In the genomic region with DNA sequence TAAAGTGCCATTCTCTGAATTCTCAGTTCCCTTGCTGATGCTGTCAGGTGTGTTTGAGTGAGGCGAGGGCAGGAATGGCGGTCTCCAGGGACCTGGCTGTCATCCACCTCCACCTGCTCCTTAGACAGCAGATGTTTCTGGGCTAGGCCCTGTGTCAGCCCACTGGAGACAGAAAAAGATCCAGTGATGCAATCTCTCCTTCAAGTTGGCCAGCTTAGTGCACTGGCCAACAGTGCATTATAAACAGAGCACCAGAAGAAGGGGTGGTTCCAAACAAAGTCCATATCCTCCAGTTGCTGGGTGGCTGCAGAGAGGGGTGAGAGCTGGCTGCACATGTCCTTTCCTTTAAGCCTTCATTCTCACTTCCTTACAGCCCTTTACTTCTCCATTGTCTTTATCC, we compare ENCODE assay signal across 13 cellular contexts. TPM values are rescaled to one million over a fixed set of nuclear protein-coding genes. Genes with fewer than 3 reads are reported as not detected.
A peak's percentile ranks its signal among the peaks of the same experiment; 100 is the strongest.
DNase-seq lines count a peak whose midpoint lies in the region; ATAC-seq and TF ChIP-seq lines count a peak whose summit lies in the region.
"Had no signal": no experiment of that assay in that cellular context is flagged by ENCODE, and none has a peak within 500 bp of the region (broad histone marks: within the 10 kb centered on the region; RNA-seq: fewer than 3 reads in every experiment).

No MANE protein-coding gene starts in this region.

- H3K36me3 ChIP-seq in transverse colon, result peaks cover 0 to 19% (median 8%) of the 10 kb centered on the region in 4 donors

- H3K9me3 Mint-ChIP-seq in activated naive CD4-positive, alpha-beta T cell treated with anti-CD3 and anti-CD28 coated beads, Interleukin-2, amount 10 ng/mL, durations not matched to agents 7 days and 5 days, result no peaks in the 10 kb centered on the region
- no peaks in the 10 kb centered on the region for H3K9me3 Mint-ChIP-seq in activated T-helper 1 cell treated with anti-CD3 and anti-CD28 coated beads, Interleukin-12 subunit alpha, Interleukin-12 subunit beta, Interleukin-2, Interleukin-4 antibody, amounts not matched to agents 30 ng/mL and 10 ng/mL and 1 ng/mL, durations not matched to agents 14 hours and 24 hours and 36 hours
- H3K9me3 Mint-ChIP-seq: nephron had no signal

- no peak for TF ChIP-seq POLR2A in transverse colon (IDR thresholded peaks at IDR 0.05)

- H3K27ac Mint-ChIP-seq in activated naive CD4-positive, alpha-beta T cell treated with anti-CD3 and anti-CD28 coated beads, Interleukin-2, amount 10 ng/mL, durations not matched to agents 7 days and 5 days, result peak overlapping the region; percentile 71
- H3K27ac Mint-ChIP-seq in activated T-helper 1 cell treated with anti-CD3 and anti-CD28 coated beads, Interleukin-12 subunit alpha, Interleukin-12 subunit beta, Interleukin-2, Interleukin-4 antibody, amounts not matched to agents 30 ng/mL and 10 ng/mL and 1 ng/mL, durations not matched to agents 14 hours and 24 hours and 36 hours, result peak overlapping the region; percentile 27

- H3K27me3 ChIP-seq in transverse colon, result no peaks in the 10 kb centered on the region
- H3K27me3 ChIP-seq: BE2C had no signal

- peaks cover 39% of the 10 kb centered on the region for H3K4me1 Mint-ChIP-seq in activated naive CD4-positive, alpha-beta T cell treated with anti-CD3 and anti-CD28 coated beads, Interleukin-2, amount 10 ng/mL, durations not matched to agents 7 days and 5 days
- H3K4me1 Mint-ChIP-seq in activated T-helper 1 cell treated with anti-CD3 and anti-CD28 coated beads, Interleukin-12 subunit alpha, Interleukin-12 subunit beta, Interleukin-2, Interleukin-4 antibody, amounts not matched to agents 30 ng/mL and 10 ng/mL and 1 ng/mL, durations not matched to agents 14 hours and 24 hours and 36 hours (ENCODE audit: low read depth), result peaks cover 61% of the 10 kb centered on the region
- H3K4me1 Mint-ChIP-seq: nephron had no signal

- in situ Hi-C loops in transverse colon (cut with MboI; ENCODE audit: low pct_ligation_motif_present in 1 of 4, low pct_unique_long_range_greater_than_20kb in 1 of 4, low sequenced_read_pairs in 3 of 4) (loop anchor here in 2 of 4 donors (25.0 kb wide), 2 partner anchors 96 to 179 kb away; partner anchors contain the start of genes ANP32B (in 1 of the 2) and TBC1D2 (in 1 of the 2)), GM13976 (cut with MboI; ENCODE audit: low sequenced_read_pairs, unreplicated experiment) (no loop called here)

- no peaks in the 10 kb centered on the region for H3K27me3 Mint-ChIP-seq in activated naive CD4-positive, alpha-beta T cell treated with anti-CD3 and anti-CD28 coated beads, Interleukin-2, amount 10 ng/mL, durations not matched to agents 7 days and 5 days
- no peaks in the 10 kb centered on the region for H3K27me3 Mint-ChIP-seq in activated T-helper 1 cell treated with anti-CD3 and anti-CD28 coated beads, Interleukin-12 subunit alpha, Interleukin-12 subunit beta, Interleukin-2, Interleukin-4 antibody, amounts not matched to agents 30 ng/mL and 10 ng/mL and 1 ng/mL, durations not matched to agents 14 hours and 24 hours and 36 hours (ENCODE audit: insufficient read depth)

- CTCF ChIA-PET in activated naive CD4-positive, alpha-beta T cell treated with anti-CD3 and anti-CD28 coated beads, Interleukin-2, amount 10 ng/mL, durations not matched to agents 7 days and 5 days (lab: Charles Lee), result interaction anchor here (1.7 kb wide), 1 partner anchor 36 kb away, joined by 4 read pairs; the partner anchor contains the start of gene TRIM14

- no peak for DNase-seq in activated naive CD4-positive, alpha-beta T cell treated with anti-CD3 and anti-CD28 coated beads, Interleukin-2, amount 10 ng/mL, durations not matched to agents 7 days and 5 days
- no peak for DNase-seq in activated naive CD4-positive, alpha-beta T cell (lab: John Stamatoyannopoulos, UW)
- no peak for DNase-seq in activated T-helper 1 cell treated with anti-CD3 and anti-CD28 coated beads, Interleukin-12 subunit alpha, Interleukin-12 subunit beta, Interleukin-2, Interleukin-4 antibody, amounts not matched to agents 30 ng/mL and 10 ng/mL and 1 ng/mL, durations not matched to agents 14 hours and 24 hours and 36 hours (ENCODE audit: low spot score)
- DNase-seq in iris pigment epithelial cell (ENCODE audit: low read depth), result peak; percentile 53
- DNase-seq in transverse colon, result peak; percentile 45
- no peak for DNase-seq in GM13976 (ENCODE audit: low spot score)
- DNase-seq: activated CD4-positive, alpha-beta T cell treated with anti-CD3 and anti-CD28 coated beads, Interleukin-2, amount 50 U/mL, for 1 hour; BE2C; SHP77 treated with DMSO at 0.1 percent for 48 hours; stimulated activated naive CD4-positive, alpha-beta T cell had no signal

- H3K4me3 ChIP-seq in transverse colon, result no peak overlapping the region

- no peak for TF ChIP-seq EP300 in transverse colon (IDR thresholded peaks at IDR 0.05; ENCODE audit: low read depth)

- H3K27ac ChIP-seq in transverse colon, result peak overlapping the region; percentile 43 to 62 (median 54)

- 90% methylated on average over 2 of the region's 2 CpGs; no CpG with 5 or more reads in 1 of the 2 donors for WGBS in transverse colon (ENCODE audit: low coverage in 1 of 2), 2 donors

- H3K36me3 Mint-ChIP-seq in activated naive CD4-positive, alpha-beta T cell treated with anti-CD3 and anti-CD28 coated beads, Interleukin-2, amount 10 ng/mL, durations not matched to agents 7 days and 5 days, result peaks cover 67% of the 10 kb centered on the region
- peaks cover 45% of the 10 kb centered on the region for H3K36me3 Mint-ChIP-seq in activated T-helper 1 cell treated with anti-CD3 and anti-CD28 coated beads, Interleukin-12 subunit alpha, Interleukin-12 subunit beta, Interleukin-2, Interleukin-4 antibody, amounts not matched to agents 30 ng/mL and 10 ng/mL and 1 ng/mL, durations not matched to agents 14 hours and 24 hours and 36 hours (ENCODE audit: low read depth)

- no peak overlapping the region for H3K4me3 Mint-ChIP-seq in activated naive CD4-positive, alpha-beta T cell treated with anti-CD3 and anti-CD28 coated beads, Interleukin-2, amount 10 ng/mL, durations not matched to agents 7 days and 5 days
- H3K4me3 Mint-ChIP-seq in activated T-helper 1 cell treated with anti-CD3 and anti-CD28 coated beads, Interleukin-12 subunit alpha, Interleukin-12 subunit beta, Interleukin-2, Interleukin-4 antibody, amounts not matched to agents 30 ng/mL and 10 ng/mL and 1 ng/mL, durations not matched to agents 14 hours and 24 hours and 36 hours, result no peak overlapping the region
- H3K4me3 Mint-ChIP-seq: nephron had no signal

- H3K9me3 ChIP-seq in transverse colon, result no peaks in the 10 kb centered on the region
- H3K9me3 ChIP-seq: BE2C had no signal

- peaks cover 10 to 51% (median 21%) of the 10 kb centered on the region in 4 donors for H3K4me1 ChIP-seq in transverse colon
- H3K4me1 ChIP-seq: BE2C had no signal

- intact Hi-C loops in activated T-helper 1 cell treated with anti-CD3 and anti-CD28 coated beads, Interleukin-12 subunit alpha, Interleukin-12 subunit beta, Interleukin-2, Interleukin-4 antibody, amounts not matched to agents 30 ng/mL and 10 ng/mL and 1 ng/mL, durations not matched to agents 14 hours and 24 hours and 36 hours (cut with micrococcal nuclease), result no loop called here
- intact Hi-C loops in transverse colon (cut with DNase I; ENCODE audit: low total_unique reads), result no loop called here

- ATAC-seq in HG02571 (IDR thresholded peaks at IDR 0.05; ENCODE audit: unreplicated experiment), result no peak
- no peak for ATAC-seq in GM18511 (IDR thresholded peaks at IDR 0.05; ENCODE audit: unreplicated experiment)

- TF ChIP-seq CTCF in transverse colon (IDR thresholded peaks at IDR 0.05) (no peak), GM13976 (IDR thresholded peaks at IDR 0.05; ENCODE audit: borderline replicate concordance, control extremely low read depth, extremely low read depth, insufficient read depth, missing control alignments) (no peak)

RNA-seq across cellular contexts. Expression of gene NANS, which starts 26.5 kb away (rescaled TPM):
- 54.4 and 55.5 TPM in 2 replicates for total RNA-seq in activated T-helper 1 cell treated with anti-CD3 and anti-CD28 coated beads, Interleukin-12 subunit alpha, Interleukin-12 subunit beta, Interleukin-2, Interleukin-4 antibody, amounts not matched to agents 30 ng/mL and 10 ng/mL and 1 ng/mL, durations not matched to agents 14 hours and 24 hours and 36 hours
- total RNA-seq in transverse colon, result 100 to 1,000 TPM in 3 of 4 donors, 10 to 100 TPM in 1; 86.6 to 319 (median 269) TPM

RNA-seq across cellular contexts. Expression of gene TRIM14, which starts 36.0 kb away (rescaled TPM):
- total RNA-seq in activated T-helper 1 cell treated with anti-CD3 and anti-CD28 coated beads, Interleukin-12 subunit alpha, Interleukin-12 subunit beta, Interleukin-2, Interleukin-4 antibody, amounts not matched to agents 30 ng/mL and 10 ng/mL and 1 ng/mL, durations not matched to agents 14 hours and 24 hours and 36 hours, result 41.7 and 42.0 TPM in 2 replicates
- total RNA-seq in transverse colon, result 10 to 100 TPM; 28.7 to 58.7 (median 53.8) TPM

Comparison
In these comparisons a context has a peak if more than half of its experiments do, and no peak if none do; other contexts are left out.
1. DNase-seq: peak in iris pigment epithelial cell (single experiment) and transverse colon (single experiment); none in activated naive CD4-positive, alpha-beta T cell treated with anti-CD3 and anti-CD28 coated beads, Interleukin-2, amount 10 ng/mL, durations not matched to agents 7 days and 5 days (single experiment), activated naive CD4-positive, alpha-beta T cell (0 of 4), activated T-helper 1 cell treated with anti-CD3 and anti-CD28 coated beads, Interleukin-12 subunit alpha, Interleukin-12 subunit beta, Interleukin-2, Interleukin-4 antibody, amounts not matched to agents 30 ng/mL and 10 ng/mL and 1 ng/mL, durations not matched to agents 14 hours and 24 hours and 36 hours (single experiment) and GM13976 (single experiment).